In genomic region chr17:12789075-12789975, GRCh38 we compare ENCODE assay signal across 8 cellular contexts. TPM values are rescaled to one million over a fixed set of nuclear protein-coding genes. Genes with fewer than 3 reads are reported as not detected.
DNase-seq lines count a peak whose midpoint lies in the region; ATAC-seq and TF ChIP-seq lines count a peak whose summit lies in the region.

Gene ARHGAP44 (plus strand): TSS chr17:12789498. CDS start chr17:12789839, 341 bp downstream.

- peak; percentile 21 to 30 for ATAC-seq in activated CD4-positive, CD25-positive, alpha-beta regulatory T cell treated with anti-CD3 and anti-CD28 coated beads, Interleukin-2, amount 50 U/mL, for 24 hours

- no peak within 1 kb of the TSS for H3K9ac ChIP-seq in fibroblast of lung (ENCODE audit: insufficient read depth, low read length)

- H3K36me3 Mint-ChIP-seq in activated CD4-positive, alpha-beta memory T cell treated with anti-CD3 and anti-CD28 coated beads for 36 hours: no peaks in the 10 kb centered on the region
- no peaks in the 10 kb centered on the region for H3K36me3 Mint-ChIP-seq in type B pancreatic cell

- DNase-seq in activated CD4-positive, CD25-positive, alpha-beta regulatory T cell (lab: John Stamatoyannopoulos, UW): no peak
- DNase-seq in GOT3 (lab: John Stamatoyannopoulos, UW) (peak; percentile 24), KBM-7 (peak; percentile 62), fibroblast of lung (ENCODE audit: low read depth in 2 of 2) (peak; percentile 63 to 65), myocyte (ENCODE audit: low read depth) (peak; percentile 44), type B pancreatic cell (ENCODE audit: extremely low spot score, unreplicated experiment) (peak; percentile 80)
- DNase-seq in activated CD4-positive, alpha-beta memory T cell treated with anti-CD3 and anti-CD28 coated beads for 36 hours: peak; percentile 24

- H3K9me3 ChIP-seq in fibroblast of lung (ENCODE audit: control insufficient read depth, insufficient read depth, low read depth, low read length): no peaks in the 10 kb centered on the region

- no peaks in the 10 kb centered on the region for H4K20me1 ChIP-seq in fibroblast of lung (ENCODE audit: control insufficient read depth, extremely low read depth, insufficient read depth, low read length)

- H3K27ac ChIP-seq in fibroblast of lung (ENCODE audit: insufficient read depth, low read length): no peak within 1 kb of the TSS

- no peaks in the 10 kb centered on the region for H3K9me3 Mint-ChIP-seq in activated CD4-positive, alpha-beta memory T cell treated with anti-CD3 and anti-CD28 coated beads for 36 hours
- no peaks in the 10 kb centered on the region for H3K9me3 Mint-ChIP-seq in type B pancreatic cell

- H3K79me2 ChIP-seq in fibroblast of lung (ENCODE audit: control insufficient read depth, insufficient read depth, low read length): no peaks in the 10 kb centered on the region

- no peak within 1 kb of the TSS for H3K27ac Mint-ChIP-seq in activated CD4-positive, alpha-beta memory T cell treated with anti-CD3 and anti-CD28 coated beads for 36 hours
- peak within 1 kb of the TSS; percentile 83 for H3K27ac Mint-ChIP-seq in type B pancreatic cell

- no peak for TF ChIP-seq CTCF in fibroblast of lung (conservative IDR thresholded peaks at IDR 0.05 in 1 of 2, IDR thresholded peaks at IDR 0.05 in 1 of 2; ENCODE audit: low read depth in 1 of 2, low read length in 2 of 2)
- no peak for TF ChIP-seq CTCF in type B pancreatic cell (conservative IDR thresholded peaks at IDR 0.05)

- in situ Hi-C loops in KBM-7 (cut with MboI; ENCODE audit: low pct_unique_long_range_greater_than_20kb, low sequenced_read_pairs): no loop called here

- no peaks in the 10 kb centered on the region for H3K36me3 ChIP-seq in fibroblast of lung (ENCODE audit: control insufficient read depth, insufficient read depth, low read length)

- H3K4me1 Mint-ChIP-seq in activated CD4-positive, alpha-beta memory T cell treated with anti-CD3 and anti-CD28 coated beads for 36 hours (ENCODE audit: low read depth): peaks cover 6% of the 10 kb centered on the region
- H3K4me1 Mint-ChIP-seq in type B pancreatic cell (ENCODE audit: unreplicated experiment): peaks cover 5% of the 10 kb centered on the region

- intact Hi-C loops in activated CD4-positive, alpha-beta memory T cell treated with anti-CD3 and anti-CD28 coated beads for 36 hours (cut with micrococcal nuclease): no loop called here

- peak within 1 kb of the TSS; percentile 17 for H2AFZ ChIP-seq in fibroblast of lung (ENCODE audit: low read length)

- POLR2A ChIA-PET in activated CD4-positive, alpha-beta memory T cell treated with anti-CD3 and anti-CD28 coated beads for 36 hours (lab: Charles Lee): no interaction called here

- peaks cover 34% of the 10 kb centered on the region for H3K27me3 Mint-ChIP-seq in activated CD4-positive, alpha-beta memory T cell treated with anti-CD3 and anti-CD28 coated beads for 36 hours
- H3K27me3 Mint-ChIP-seq in type B pancreatic cell: peaks cover 41% of the 10 kb centered on the region

- H3K4me3 Mint-ChIP-seq in activated CD4-positive, alpha-beta memory T cell treated with anti-CD3 and anti-CD28 coated beads for 36 hours: peak within 1 kb of the TSS; percentile 58
- peak within 1 kb of the TSS; percentile 95 for H3K4me3 Mint-ChIP-seq in type B pancreatic cell

- H3K4me3 ChIP-seq in fibroblast of lung (replicated peaks in 1 of 4; ENCODE audit: control extremely low read depth in 1 of 4, insufficient read depth in 1 of 4, low read depth in 3 of 4, low read length in 4 of 4): peak within 1 kb of the TSS; percentile 12 to 57 (median 44)

- no peaks in the 10 kb centered on the region for H3K4me1 ChIP-seq in fibroblast of lung (ENCODE audit: control insufficient read depth, extremely low read depth, insufficient read depth, low read length)

- H3K4me2 ChIP-seq in fibroblast of lung (ENCODE audit: extremely low read depth, insufficient read depth, low read length): peak within 1 kb of the TSS; percentile 39

- CTCF ChIA-PET in activated CD4-positive, alpha-beta memory T cell treated with anti-CD3 and anti-CD28 coated beads for 36 hours (lab: Charles Lee): no interaction called here

- H3K27me3 ChIP-seq in fibroblast of lung (ENCODE audit: control insufficient read depth, insufficient read depth, low read length): peaks cover 2% of the 10 kb centered on the region

RNA-seq across cellular contexts. Expression of gene ARHGAP44, which starts in this region (rescaled TPM):
- not detected for total RNA-seq in activated CD4-positive, alpha-beta memory T cell treated with anti-CD3 and anti-CD28 coated beads for 36 hours
- 1.5 and 1.7 TPM in 2 replicates for total RNA-seq in fibroblast of lung
- 0.48 and 0.82 TPM in 2 replicates for polyA plus RNA-seq in fibroblast of lung
- polyA plus RNA-seq in fibroblast of lung (2012): 0.33 and 1.0 TPM in 2 replicates
- 1.2 and 3.4 TPM in 2 replicates for polyA minus RNA-seq in fibroblast of lung (ENCODE audit: low replicate concordance)
- 0.05 and 0.36 TPM in 2 replicates for total RNA-seq in myocyte
- polyA plus RNA-seq in myocyte (2012): 0.30 TPM
- total RNA-seq in type B pancreatic cell (ENCODE audit: low replicate concordance): 10.9 and 17.5 TPM in 2 replicates

Comparison
In these comparisons a context has a peak if more than half of its experiments do, and no peak if none do; other contexts are left out.
1. Peak in DNase-seq in activated CD4-positive, alpha-beta memory T cell treated with anti-CD3 and anti-CD28 coated beads for 36 hours; RNA of the gene not detected or under 1 TPM.
2. Peak in DNase-seq in myocyte; RNA of the gene not detected or under 1 TPM.
3. DNase-seq: peak in GOT3 (single experiment), KBM-7 (single experiment), fibroblast of lung (2 of 2) and type B pancreatic cell (single experiment); none in activated CD4-positive, CD25-positive, alpha-beta regulatory T cell (0 of 4).